In the genomic region with DNA sequence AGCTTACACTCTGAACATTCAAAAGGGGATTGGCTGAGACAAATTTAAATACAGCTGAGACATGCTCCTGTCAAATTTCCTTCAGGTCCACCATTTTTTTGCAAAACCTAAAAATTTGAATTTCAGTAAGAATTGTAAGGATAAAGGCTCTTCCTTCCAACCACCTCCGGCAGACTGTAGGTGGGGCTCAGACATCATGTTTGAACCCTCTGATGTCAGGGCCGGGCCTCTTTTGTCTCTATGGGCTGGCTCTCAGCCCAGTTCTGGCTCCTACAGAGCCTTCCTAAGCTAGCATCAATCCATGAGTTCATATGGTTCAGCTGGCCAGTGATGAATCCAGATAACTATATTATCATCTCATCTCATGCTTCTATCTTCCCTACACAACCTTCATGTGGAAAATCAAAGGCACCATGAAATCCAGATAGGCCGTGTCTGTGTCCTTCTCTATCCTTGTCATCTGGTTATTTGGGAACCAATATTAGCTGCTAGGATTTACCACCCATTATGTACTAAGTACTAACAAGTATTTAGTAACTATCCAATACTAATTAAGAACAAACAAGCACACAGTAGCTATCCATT, we compare ENCODE assay signal across 10 cellular contexts. TPM values are rescaled to one million over a fixed set of nuclear protein-coding genes. Genes with fewer than 3 reads are reported as not detected.
DNase-seq lines count a peak whose midpoint lies in the region; ATAC-seq and TF ChIP-seq lines count a peak whose summit lies in the region.
"Had no signal": no experiment of that assay in that cellular context is flagged by ENCODE, and none has a peak within 500 bp of the region (broad histone marks: within the 10 kb centered on the region; RNA-seq: fewer than 3 reads in every experiment).

No MANE protein-coding gene starts in this region.

- peak; percentile 1 for DNase-seq in NCI-H146 (lab: John Stamatoyannopoulos, UW)
- DNase-seq in NCI-H146 treated with DMSO at 0.1 percent for 48 hours (lab: John Stamatoyannopoulos, UW; ENCODE audit: unreplicated experiment) = no peak
- DNase-seq in NCI-H748 treated with DMSO at 0.1 percent for 48 hours (lab: John Stamatoyannopoulos, UW) = peak; percentile 10
- no peak for DNase-seq in esophagus squamous epithelium (lab: John Stamatoyannopoulos, UW)
- DNase-seq in putamen (ENCODE audit: low spot score) = peak; percentile 49
- DNase-seq in activated gamma-delta T cell (lab: John Stamatoyannopoulos, UW) = no peak
- DNase-seq: AML-193 had no signal

- H3K27ac ChIP-seq in esophagus squamous epithelium = no peak overlapping the region

- intact Hi-C loops in esophagus squamous epithelium (cut with DNase I) = no loop called here

- no peaks in the 10 kb centered on the region for H3K27me3 ChIP-seq in esophagus squamous epithelium

- H3K4me3 ChIP-seq in esophagus squamous epithelium = no peak overlapping the region

- no peaks in the 10 kb centered on the region for H3K9me3 ChIP-seq in esophagus squamous epithelium

- ATAC-seq in HG02623 (IDR thresholded peaks at IDR 0.05; ENCODE audit: unreplicated experiment) (no peak), GM21515 (IDR thresholded peaks at IDR 0.05; ENCODE audit: unreplicated experiment) (no peak)
- ATAC-seq: activated T-helper 17 cell treated with anti-CD3 and anti-CD28 coated beads, Interleukin-2, amount 50 U/mL, for 72 hours had no signal

- H3K36me3 ChIP-seq in esophagus squamous epithelium = peaks cover 0 to 95% (median 62%) of the 10 kb centered on the region in 3 donors

- peak in 4 of 6 experiments; percentile 8 to 42 (median 14) for TF ChIP-seq CTCF in esophagus squamous epithelium (IDR thresholded peaks at IDR 0.05)

- no peak for TF ChIP-seq POLR2A in esophagus squamous epithelium (IDR thresholded peaks at IDR 0.05)

- 48 to 50% methylated on average over 3 of the region's 3 CpGs for WGBS in esophagus squamous epithelium, 2 donors

- H3K4me1 ChIP-seq in esophagus squamous epithelium = peaks cover 0 to 31% (median 4%) of the 10 kb centered on the region in 3 donors

RNA-seq across cellular contexts. Expression of gene NIPSNAP3B, which starts 44.2 kb away (rescaled TPM):
- total RNA-seq in esophagus squamous epithelium = 1 to 10 TPM in 1 of 4 donors, under 1 TPM in 1, not detected in 2; 0.13 to 2.7 TPM

Comparison
In these comparisons a context has a peak if more than half of its experiments do, and no peak if none do; other contexts are left out.
1. DNase-seq: peak in NCI-H146 (single experiment), NCI-H748 treated with DMSO at 0.1 percent for 48 hours (single experiment) and putamen (single experiment); none in NCI-H146 treated with DMSO at 0.1 percent for 48 hours (single experiment), esophagus squamous epithelium (single experiment) and activated gamma-delta T cell (single experiment).